Comparison of ENCODE assay signal across 7 cellular contexts in genomic region chr12:121371404-121371803, GRCh38.
"Had no signal": no experiment of that assay in that cellular context is flagged by ENCODE, and none has a peak within 500 bp of the region (broad histone marks: within the 10 kb centered on the region; RNA-seq: fewer than 3 reads in every experiment).

No MANE protein-coding gene starts in this region.

- FAIRE-seq: H1, H54, HTR-8/SVneo had no signal

- ATAC-seq: GM23338 had no signal

- H3K4me2 ChIP-seq: GM23338 had no signal

- DNase-seq: H9, HCEC 1CT had no signal

- H3K4me1 Mint-ChIP-seq: GM23338, H9, IgD-negative memory B cell had no signal

- H3K27ac Mint-ChIP-seq: GM23338, H9, IgD-negative memory B cell had no signal

- H3K4me3 ChIP-seq: GM23338 had no signal

- H3K4me3 Mint-ChIP-seq: GM23338, IgD-negative memory B cell had no signal
